ENCODE assay signal across 11 cellular contexts in the genomic region with DNA sequence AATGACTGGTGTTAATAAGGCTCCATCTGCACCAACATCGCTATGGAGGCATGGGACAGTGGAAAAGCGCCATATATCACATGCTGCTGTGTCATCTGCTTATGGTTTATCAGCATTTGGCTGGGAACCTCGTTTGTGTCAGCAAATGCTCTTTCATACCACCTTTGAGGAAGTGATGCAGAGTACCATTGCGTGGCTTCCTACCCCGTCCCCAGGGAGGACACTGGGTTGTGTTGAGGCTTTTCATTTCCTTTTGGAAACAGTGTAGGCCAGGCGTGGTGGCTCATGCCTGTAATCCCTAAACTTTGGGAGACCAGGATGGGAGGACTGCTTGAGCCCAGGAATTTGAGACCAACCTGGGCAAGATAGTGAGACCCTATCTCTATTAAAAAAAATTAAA. TPM values are rescaled to one million over a fixed set of nuclear protein-coding genes. Genes with fewer than 3 reads are reported as not detected.
DNase-seq lines count a peak whose midpoint lies in the region; ATAC-seq, FAIRE-seq and TF ChIP-seq lines count a peak whose summit lies in the region.
"Had no signal": no experiment of that assay in that cellular context is flagged by ENCODE, and none has a peak within 500 bp of the region (broad histone marks: within the 10 kb centered on the region; RNA-seq: fewer than 3 reads in every experiment).

No MANE protein-coding gene starts in this region.

- peaks cover 0 to 96% (median 40%) of the 10 kb centered on the region in 3 donors for H3K4me1 ChIP-seq in gastroesophageal sphincter

- peak overlapping the region; percentile 30 to 97 (median 94) for H3K27ac ChIP-seq in gastroesophageal sphincter

- TF ChIP-seq CTCF in AG10803 (conservative IDR thresholded peaks at IDR 0.05; ENCODE audit: low read length) (no peak), gastroesophageal sphincter (IDR thresholded peaks at IDR 0.05) (no peak)

- no peaks in the 10 kb centered on the region for H3K27me3 ChIP-seq in gastroesophageal sphincter

- ATAC-seq in gastroesophageal sphincter (no peak), HG03139 (IDR thresholded peaks at IDR 0.05; ENCODE audit: unreplicated experiment) (no peak), HG03521 (IDR thresholded peaks at IDR 0.05; ENCODE audit: unreplicated experiment) (no peak)

- no peaks in the 10 kb centered on the region for H3K9me3 ChIP-seq in gastroesophageal sphincter

- no peak for TF ChIP-seq POLR2A in gastroesophageal sphincter (IDR thresholded peaks at IDR 0.05)

- peaks cover 0 to 24% of the 10 kb centered on the region in 2 donors for H3K36me3 ChIP-seq in gastroesophageal sphincter

- H3K4me3 ChIP-seq in AG10803 (ENCODE audit: low read length) (no peak overlapping the region), gastroesophageal sphincter (no peak overlapping the region)

- FAIRE-seq in GM19239 (lab: Jason Lieb, UNC) (peak; percentile 81), HTR-8/SVneo (lab: Jason Lieb, UNC) (no peak)
- FAIRE-seq: colon had no signal

- TF ChIP-seq EP300 in gastroesophageal sphincter (IDR thresholded peaks at IDR 0.05), result no peak

- DNase-seq in AG10803 (ENCODE audit: low read depth), result peak; percentile 30
- DNase-seq in GM19239 (ENCODE audit: insufficient read length, low spot score), result peak; percentile 50
- DNase-seq in NOMO-1 treated with DMSO at 0.1 percent for 48 hours (lab: John Stamatoyannopoulos, UW; ENCODE audit: unreplicated experiment), result peak; percentile 43
- DNase-seq in NCI-H1694 treated with DMSO at 0.1 percent for 48 hours (lab: John Stamatoyannopoulos, UW), result no peak
- no peak for DNase-seq in HTR-8/SVneo (ENCODE audit: insufficient read length, low spot score)
- DNase-seq: NCI-H1436 had no signal

- WGBS in gastroesophageal sphincter (ENCODE audit: low coverage in 1 of 2), 2 donors, result 51 to 70% methylated on average over 2 to 3 of the region's 6 CpGs

RNA-seq across cellular contexts. Expression of a gene that starts 6.8 kb away (rescaled TPM):
- total RNA-seq in gastroesophageal sphincter, result 100 to 1,000 TPM in 2 of 4 donors, 10 to 100 TPM in 2; 37.1 to 176 (median 122) TPM
- total RNA-seq: skeletal muscle tissue had no signal

RNA-seq across cellular contexts. Expression of a gene that starts 41.3 kb away (rescaled TPM):
- 10 to 100 TPM; 51.9 to 66.7 (median 58.1) TPM for total RNA-seq in gastroesophageal sphincter

Comparison
In these comparisons a context has a peak if more than half of its experiments do, and no peak if none do; other contexts are left out.
1. DNase-seq: peak in AG10803 (single experiment), GM19239 (single experiment) and NOMO-1 treated with DMSO at 0.1 percent for 48 hours (single experiment); none in NCI-H1694 treated with DMSO at 0.1 percent for 48 hours (single experiment) and HTR-8/SVneo (single experiment).